In the genomic region with DNA sequence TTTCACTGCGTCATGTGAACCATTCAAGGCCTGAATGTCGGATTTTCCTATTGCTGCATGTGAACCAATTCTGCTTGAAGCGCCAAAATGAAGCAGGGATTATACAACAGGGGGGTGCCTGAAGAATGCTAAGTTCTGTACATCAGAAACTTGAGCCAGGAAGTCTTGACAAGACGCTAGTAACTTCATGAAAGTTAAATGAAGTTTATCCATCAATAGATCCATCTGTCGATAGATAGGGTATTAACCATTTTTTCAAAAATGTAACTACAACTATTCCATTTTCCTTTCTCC, we compare ENCODE assay signal across 8 cellular contexts. TPM values are rescaled to one million over a fixed set of nuclear protein-coding genes. Genes with fewer than 3 reads are reported as not detected.
DNase-seq lines count a peak whose midpoint lies in the region; ATAC-seq, FAIRE-seq and TF ChIP-seq lines count a peak whose summit lies in the region.

No MANE protein-coding gene starts in this region.

- intact Hi-C loops in gastrocnemius medialis (cut with DNase I; ENCODE audit: low total_unique reads): loop anchor here (10.0 kb wide), 1 partner anchor 1948 kb away; a partner anchor contains a TSS
- intact Hi-C loops in left colon (cut with DNase I, micrococcal nuclease): no loop called here

- no peaks in the 10 kb centered on the region for H3K27me3 ChIP-seq in foreskin keratinocyte
- no peaks in the 10 kb centered on the region for H3K27me3 ChIP-seq in gastrocnemius medialis

- peaks cover 0 to 19% of the 10 kb centered on the region in 2 donors for H3K36me3 ChIP-seq in gastrocnemius medialis

- H3K27ac ChIP-seq in VCaP: peak overlapping the region; percentile 77
- H3K27ac ChIP-seq in foreskin keratinocyte: peak overlapping the region; percentile 88
- peak overlapping the region; percentile 87 to 97 (median 93) for H3K27ac ChIP-seq in gastrocnemius medialis

- ATAC-seq in foreskin keratinocyte: no peak
- no peak for ATAC-seq in gastrocnemius medialis
- ATAC-seq in GM18517 (IDR thresholded peaks at IDR 0.05; ENCODE audit: unreplicated experiment): no peak
- no peak for ATAC-seq in left colon

- in situ Hi-C loops in gastrocnemius medialis (cut with MboI; ENCODE audit: low sequenced_read_pairs in 4 of 4): loop anchor here in 1 of 4 donors (25.0 kb wide), 1 partner anchor 320 kb away; a partner anchor contains a TSS

- no peak for DNase-seq in GM19239 (ENCODE audit: insufficient read length, low spot score)
- no peak for DNase-seq in foreskin keratinocyte
- DNase-seq in gastrocnemius medialis: no peak
- no peak for DNase-seq in RCC 7860 (ENCODE audit: low spot score)
- no peak for DNase-seq in left colon
- no peak for DNase-seq in epidermal melanocyte (ENCODE audit: insufficient read length, low spot score)

- peaks cover 6% of the 10 kb centered on the region for H3K4me1 ChIP-seq in foreskin keratinocyte
- H3K4me1 ChIP-seq in gastrocnemius medialis: peaks cover 19 to 20% of the 10 kb centered on the region in 2 donors

- no peak for TF ChIP-seq POLR2A in gastrocnemius medialis (IDR thresholded peaks at IDR 0.05)

- peak; percentile 35 for FAIRE-seq in GM19239 (lab: Jason Lieb, UNC)
- FAIRE-seq in RCC 7860 (lab: Jason Lieb, UNC): no peak

- peak overlapping the region; percentile 71 to 99 (median 84) for H3K4me3 ChIP-seq in gastrocnemius medialis

- TF ChIP-seq CTCF in VCaP (conservative IDR thresholded peaks at IDR 0.05): no peak
- no peak for TF ChIP-seq CTCF in foreskin keratinocyte (conservative IDR thresholded peaks at IDR 0.05)
- no peak for TF ChIP-seq CTCF in gastrocnemius medialis (IDR thresholded peaks at IDR 0.05 in 4 of 5, conservative IDR thresholded peaks at IDR 0.05 in 1 of 5)

- no peaks in the 10 kb centered on the region for H3K9me3 ChIP-seq in gastrocnemius medialis

RNA-seq across cellular contexts. Expression of a gene that starts 0.6 kb away (rescaled TPM):
- total RNA-seq in foreskin keratinocyte: 13.4 and 14.3 TPM in 2 replicates
- polyA plus RNA-seq in foreskin keratinocyte: 7.2 and 9.0 TPM in 2 replicates
- total RNA-seq in gastrocnemius medialis: 10 to 100 TPM; 28.8 to 55.2 (median 37.6) TPM
- total RNA-seq in left colon: 10 to 100 TPM; 13.5 to 15.3 TPM
